Comparison of ENCODE assay signal across 5 cellular contexts in genomic region chr1:145830810-145831209, GRCh38. TPM values are rescaled to one million over a fixed set of nuclear protein-coding genes. Genes with fewer than 3 reads are reported as not detected.
"Had no signal": no experiment of that assay in that cellular context is flagged by ENCODE, and none has a peak within 500 bp of the region (broad histone marks: within the 10 kb centered on the region; RNA-seq: fewer than 3 reads in every experiment).

No MANE protein-coding gene starts in this region.

RNA-seq across cellular contexts. Expression of gene ANKRD35, which starts 54.9 kb away (rescaled TPM):
- total RNA-seq: MCF 10A, NCI-H460, OCI-LY7, SJCRH30, SK-MEL-5 had no signal
